In genomic region chr6:41531591-41532582, GRCh38 we compare ENCODE assay signal across 8 cellular contexts. TPM values are rescaled to one million over a fixed set of nuclear protein-coding genes. Genes with fewer than 3 reads are reported as not detected.
DNase-seq lines count a peak whose midpoint lies in the region; ATAC-seq and TF ChIP-seq lines count a peak whose summit lies in the region.

No MANE protein-coding gene starts in this region.

- peaks cover 29% of the 10 kb centered on the region for H3K4me1 Mint-ChIP-seq in GM23338

- H3K4me2 ChIP-seq in GM23338: peak overlapping the region; percentile 27; the same call in 1 of the 2 replicates

- no peak overlapping the region for H3K4me3 Mint-ChIP-seq in GM23338

- H3K27me3 ChIP-seq in GM23338 (ENCODE audit: insufficient read depth): peaks cover 14% of the 10 kb centered on the region

- no peaks in the 10 kb centered on the region for H3K36me3 Mint-ChIP-seq in GM23338 (ENCODE audit: low read depth)

- peaks cover 10% of the 10 kb centered on the region for H3K27me3 Mint-ChIP-seq in GM23338 (ENCODE audit: insufficient read depth, low read depth, poor library complexity)

- no peaks in the 10 kb centered on the region for H3K79me2 ChIP-seq in GM23338 (replicated peaks; ENCODE audit: insufficient read depth)

- no peak overlapping the region for H3K27ac ChIP-seq in GM23338 (ENCODE audit: low read depth)

- H3K4me3 ChIP-seq in GM23338 (no peak overlapping the region), fibroblast of villous mesenchyme (ENCODE audit: low read depth, low read length) (no peak overlapping the region)

- H3F3A ChIP-seq in GM23338 (replicated peaks; ENCODE audit: low read depth): no peaks in the 10 kb centered on the region

- H3K36me3 ChIP-seq in GM23338 (ENCODE audit: insufficient read depth): no peaks in the 10 kb centered on the region

- no peaks in the 10 kb centered on the region; the same call in 1 of the 2 replicates for H4K20me1 ChIP-seq in GM23338 (replicated peaks; ENCODE audit: insufficient read depth)

- H3K27ac Mint-ChIP-seq in GM23338: no peak overlapping the region

- DNase-seq in GM23338 (ENCODE audit: low spot score) (no peak), MV-4-11 (lab: John Stamatoyannopoulos, UW) (peak; percentile 95), fibroblast of villous mesenchyme (ENCODE audit: low read depth) (peak; percentile 81), HuH-7.5 (ENCODE audit: low spot score) (no peak), retina (no peak)
- peak; percentile 91 for DNase-seq in activated CD8-positive, alpha-beta memory T cell treated with anti-CD3 and anti-CD28 coated beads for 24 hours
- peak; percentile 26 for DNase-seq in stimulated activated CD8-positive, alpha-beta memory T cell treated with anti-CD3 and anti-CD28 coated beads, Interleukin-15, amount 100 ng/mL, for 24 hours (ENCODE audit: low read depth)

- H3K4me1 ChIP-seq in GM23338 (ENCODE audit: insufficient read depth): peaks cover 24% of the 10 kb centered on the region

- TF ChIP-seq CTCF in GM23338 (conservative IDR thresholded peaks at IDR 0.05; ENCODE audit: low read depth in 2 of 2) (no peak), fibroblast of villous mesenchyme (IDR thresholded peaks at IDR 0.05; ENCODE audit: insufficient read depth, low read depth, low read length) (no peak)

- ATAC-seq in GM18498 (IDR thresholded peaks at IDR 0.05; ENCODE audit: unreplicated experiment) (peak; percentile 85), GM23338 (peak; percentile 15)

- no peak overlapping the region for H2AFZ ChIP-seq in GM23338

- no peaks in the 10 kb centered on the region for H3K9me3 Mint-ChIP-seq in GM23338

- no peaks in the 10 kb centered on the region for H3K9me2 ChIP-seq in GM23338 (ENCODE audit: insufficient read depth)

TF ChIP-seq in GM23338, 12 proteins besides CTCF, POLR2A, EP300 and RAD21:
- TF ChIP-seq ZNF331 (CRISPR knock-in tag; IDR thresholded peaks at IDR 0.05; ENCODE audit: low read depth) (no peak), ZNF462 (CRISPR knock-in tag; IDR thresholded peaks at IDR 0.05) (no peak), REST (IDR thresholded peaks at IDR 0.05; ENCODE audit: unreplicated experiment) (no peak), NANOG (IDR thresholded peaks at IDR 0.05; ENCODE audit: borderline replicate concordance) (no peak), JUNB (IDR thresholded peaks at IDR 0.05; ENCODE audit: unreplicated experiment) (no peak), POLR2AphosphoS5 (IDR thresholded peaks at IDR 0.05; ENCODE audit: low read depth) (no peak), EZH2phosphoT487 (IDR thresholded peaks at IDR 0.05; ENCODE audit: unreplicated experiment) (no peak), CREB1 (CRISPR knock-in tag; IDR thresholded peaks at IDR 0.05; ENCODE audit: low read depth) (no peak), ZNF114 (CRISPR knock-in tag; IDR thresholded peaks at IDR 0.05) (no peak), ETS1 (IDR thresholded peaks at IDR 0.05) (no peak), STAT1 (IDR thresholded peaks at IDR 0.05; ENCODE audit: unreplicated experiment) (no peak), EZH2 (IDR thresholded peaks at IDR 0.05; ENCODE audit: low read depth, unreplicated experiment) (no peak)

RNA-seq across cellular contexts. Expression of gene FOXP4, which starts 14.3 kb away (rescaled TPM):
- 9.7 and 13.5 TPM in 2 replicates for total RNA-seq in GM23338 (2014; rRNA removed; shearing (Covaris generic))
- polyA plus RNA-seq in GM23338 (2016; fragmentation: Nextera tagmentation; extraction: Ambion mirVana): 5.1 and 6.3 TPM in 2 replicates
- total RNA-seq in fibroblast of villous mesenchyme: 2.2 and 4.5 TPM in 2 replicates

Comparison
In these comparisons a context has a peak if more than half of its experiments do, and no peak if none do; other contexts are left out.
1. DNase-seq: peak in MV-4-11 (single experiment), activated CD8-positive, alpha-beta memory T cell treated with anti-CD3 and anti-CD28 coated beads for 24 hours (single experiment), fibroblast of villous mesenchyme (single experiment) and stimulated activated CD8-positive, alpha-beta memory T cell treated with anti-CD3 and anti-CD28 coated beads, Interleukin-15, amount 100 ng/mL, for 24 hours (single experiment); none in GM23338 (single experiment), HuH-7.5 (single experiment) and retina (single experiment).